Comparison of ENCODE assay signal across 8 cellular contexts in the genomic region with DNA sequence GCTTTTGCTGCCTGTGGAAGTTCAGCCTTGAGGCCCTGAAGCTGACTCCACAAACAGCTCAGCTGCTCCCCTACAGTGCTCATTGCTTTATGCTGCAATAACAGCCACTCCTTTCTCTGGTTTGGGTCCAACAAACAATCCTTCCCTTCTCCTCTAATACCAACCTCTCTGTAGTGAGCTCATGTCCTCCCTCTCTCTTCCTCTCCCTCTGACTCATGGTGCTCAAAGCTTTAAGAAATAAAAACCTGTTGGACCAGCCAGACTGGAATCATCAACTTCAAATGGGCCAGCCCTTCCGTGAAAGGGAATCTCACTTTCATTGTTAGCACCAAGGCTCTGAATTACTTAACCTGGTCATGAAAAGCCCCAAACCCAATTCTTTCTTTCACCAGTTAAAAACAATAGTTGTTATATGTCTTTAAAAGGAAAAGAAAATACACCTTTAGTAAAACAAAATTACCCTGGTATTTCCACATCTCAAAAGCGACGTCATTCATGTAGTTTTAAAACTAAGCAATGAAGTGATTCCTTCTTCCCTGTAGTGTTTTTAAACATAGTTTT.
DNase-seq lines count a peak whose midpoint lies in the region; ATAC-seq and TF ChIP-seq lines count a peak whose summit lies in the region.

No MANE protein-coding gene starts in this region.

- H3K4me3 Mint-ChIP-seq in activated naive CD4-positive, alpha-beta T cell treated with anti-CD3 and anti-CD28 coated beads, Interleukin-2, amount 50 U/mL, for 24 hours: peak overlapping the region; percentile 58

- no peaks in the 10 kb centered on the region for H3K9me3 Mint-ChIP-seq in activated naive CD4-positive, alpha-beta T cell treated with anti-CD3 and anti-CD28 coated beads, Interleukin-2, amount 50 U/mL, for 24 hours

- no peaks in the 10 kb centered on the region for H3K27me3 ChIP-seq in HUES48 (ENCODE audit: control insufficient read depth, insufficient read depth, low read length)
- no peaks in the 10 kb centered on the region for H3K27me3 ChIP-seq in thoracic aorta (replicated peaks; ENCODE audit: insufficient read depth)
- H3K27me3 ChIP-seq in testis: no peaks in the 10 kb centered on the region

- H3K4me3 ChIP-seq in HUES48 (ENCODE audit: low read depth, low read length): no peak overlapping the region
- peak overlapping the region; percentile 52 for H3K4me3 ChIP-seq in thoracic aorta
- no peak overlapping the region for H3K4me3 ChIP-seq in testis

- DNase-seq in stimulated activated CD4-positive, alpha-beta T cell treated with anti-CD3 and anti-CD28 coated beads, Interleukin-12 subunit alpha, Interleukin-12 subunit beta, amount 100 ng/mL, for 4 hours: peak; percentile 16
- no peak for DNase-seq in stimulated activated CD4-positive, alpha-beta T cell treated with anti-CD3 and anti-CD28 coated beads, Interleukin-4, amount 100 ng/mL, for 4 hours
- peak; percentile 52 for DNase-seq in iPS-NIHi11 (ENCODE audit: low spot score)
- no peak for DNase-seq in thoracic aorta (ENCODE audit: low spot score)
- DNase-seq in testis: no peak
- no peak for DNase-seq in kidney glomerular epithelial cell (lab: John Stamatoyannopoulos, UW)

- H3K27ac Mint-ChIP-seq in activated naive CD4-positive, alpha-beta T cell treated with anti-CD3 and anti-CD28 coated beads, Interleukin-2, amount 50 U/mL, for 24 hours: peak overlapping the region; percentile 99

- H3K27ac ChIP-seq in HUES48 (ENCODE audit: low read depth, low read length) (peak overlapping the region; percentile 75), thoracic aorta (peak overlapping the region; percentile 17 to 38), testis (no peak overlapping the region)

- H3K4me1 Mint-ChIP-seq in activated naive CD4-positive, alpha-beta T cell treated with anti-CD3 and anti-CD28 coated beads, Interleukin-2, amount 50 U/mL, for 24 hours: peaks cover 64% of the 10 kb centered on the region

- peak; percentile 70 for ATAC-seq in thoracic aorta (ENCODE audit: insufficient number of reproducible peaks, low FRiP score, low read depth)

- H3K4me1 ChIP-seq in HUES48 (ENCODE audit: control insufficient read depth, insufficient read depth, low read length) (peaks cover 30% of the 10 kb centered on the region), thoracic aorta (ENCODE audit: control insufficient read depth in 1 of 2, low read depth in 2 of 2) (peaks cover 0 to 7% of the 10 kb centered on the region in 2 donors), testis (no peaks in the 10 kb centered on the region)

- TF ChIP-seq CTCF in thoracic aorta (IDR thresholded peaks at IDR 0.05) (no peak), testis (IDR thresholded peaks at IDR 0.05) (no peak)

- H3K9ac ChIP-seq in HUES48 (ENCODE audit: low read depth, low read length): peak overlapping the region; percentile 46

- H3K9me3 ChIP-seq in HUES48 (ENCODE audit: control insufficient read depth, insufficient read depth, low read length) (no peaks in the 10 kb centered on the region), thoracic aorta (no peaks in the 10 kb centered on the region), testis (no peaks in the 10 kb centered on the region)

- H3K36me3 Mint-ChIP-seq in activated naive CD4-positive, alpha-beta T cell treated with anti-CD3 and anti-CD28 coated beads, Interleukin-2, amount 50 U/mL, for 24 hours: no peaks in the 10 kb centered on the region

- WGBS in testis, 2 donors: 67 to 68% methylated on average over 3 of the region's 3 CpGs

- intact Hi-C loops in testis (cut with DNase I; ENCODE audit: low total_unique reads): no loop called here

- no peaks in the 10 kb centered on the region for H3K27me3 Mint-ChIP-seq in activated naive CD4-positive, alpha-beta T cell treated with anti-CD3 and anti-CD28 coated beads, Interleukin-2, amount 50 U/mL, for 24 hours

- TF ChIP-seq POLR2A in testis (IDR thresholded peaks at IDR 0.05): no peak

- no peaks in the 10 kb centered on the region for H3K36me3 ChIP-seq in HUES48 (ENCODE audit: control insufficient read depth, insufficient read depth, low read length)
- no peaks in the 10 kb centered on the region for H3K36me3 ChIP-seq in thoracic aorta
- H3K36me3 ChIP-seq in testis (ENCODE audit: low read depth, missing control alignments): no peaks in the 10 kb centered on the region

Comparison
In these comparisons a context has a peak if more than half of its experiments do, and no peak if none do; other contexts are left out.
1. DNase-seq: peak in stimulated activated CD4-positive, alpha-beta T cell treated with anti-CD3 and anti-CD28 coated beads, Interleukin-12 subunit alpha, Interleukin-12 subunit beta, amount 100 ng/mL, for 4 hours (single experiment) and iPS-NIHi11 (single experiment); none in stimulated activated CD4-positive, alpha-beta T cell treated with anti-CD3 and anti-CD28 coated beads, Interleukin-4, amount 100 ng/mL, for 4 hours (0 of 2), thoracic aorta (single experiment), testis (single experiment) and kidney glomerular epithelial cell (single experiment).
2. H3K27ac ChIP-seq: peak in HUES48 (single experiment) and thoracic aorta (2 of 2); none in testis (0 of 2).